1 cellular context compared by ENCODE assay signal in the genomic region with DNA sequence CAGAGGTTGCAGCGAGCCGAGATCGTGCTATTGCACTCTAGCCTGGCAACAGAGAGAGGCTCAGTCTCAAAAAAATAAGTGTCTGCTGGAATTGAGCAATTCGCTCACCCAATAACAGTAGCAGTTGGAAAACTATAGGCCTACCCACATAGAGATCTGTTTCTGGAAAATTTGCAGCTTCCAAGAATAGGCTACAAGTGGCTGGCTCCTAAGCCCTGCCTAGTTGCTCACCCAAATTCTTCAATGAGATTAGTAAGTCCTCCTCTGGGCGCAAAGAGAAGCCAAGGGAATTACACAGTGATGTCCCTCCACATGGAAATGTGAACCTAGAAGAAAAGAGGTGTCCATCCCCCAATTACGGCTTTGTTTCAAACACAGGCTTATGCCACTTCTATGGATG.
TF ChIP-seq lines count a peak whose summit lies in the region.

No MANE protein-coding gene starts in this region.

TF ChIP-seq in GM23338, 12 proteins besides CTCF, POLR2A, EP300 and RAD21 (continued from another document):
- TF ChIP-seq ZNF462 (CRISPR knock-in tag; IDR thresholded peaks at IDR 0.05) (no peak), STAT1 (IDR thresholded peaks at IDR 0.05; ENCODE audit: unreplicated experiment) (no peak), ZNF331 (CRISPR knock-in tag; IDR thresholded peaks at IDR 0.05; ENCODE audit: low read depth) (no peak), EZH2 (IDR thresholded peaks at IDR 0.05; ENCODE audit: low read depth, unreplicated experiment) (no peak), POLR2AphosphoS5 (IDR thresholded peaks at IDR 0.05; ENCODE audit: low read depth) (no peak), REST (IDR thresholded peaks at IDR 0.05; ENCODE audit: unreplicated experiment) (no peak), ETS1 (IDR thresholded peaks at IDR 0.05) (no peak), NANOG (IDR thresholded peaks at IDR 0.05; ENCODE audit: borderline replicate concordance) (no peak)
